ENCODE assay signal across 8 cellular contexts in genomic region chr18:48932462-48932818, GRCh38. TPM values are rescaled to one million over a fixed set of nuclear protein-coding genes. Genes with fewer than 3 reads are reported as not detected.
A peak's percentile ranks its signal among the peaks of the same experiment; 100 is the strongest.
DNase-seq lines count a peak whose midpoint lies in the region; ATAC-seq and TF ChIP-seq lines count a peak whose summit lies in the region.

No MANE protein-coding gene starts in this region.

- H3K4me3 ChIP-seq in SK-N-SH (ENCODE audit: low read depth in 2 of 2, low read length in 1 of 2) = 0 out of 4 replicates have a peak overlapping the region, but pooled peaks of 1 of the 2 experiments have one; percentile 3
- H3K4me3 ChIP-seq in right cardiac atrium (ENCODE audit: low read length) = no peak overlapping the region
- peak overlapping the region in 2 of 4 donors; percentile 4 to 7 for H3K4me3 ChIP-seq in stomach

- peak overlapping the region; percentile 87 for H3K27ac Mint-ChIP-seq in WTC11

- POLR2A ChIA-PET in SK-N-SH (lab: Yijun Ruan, JAX) = interaction anchor here (1.3 kb wide), 1 partner anchor 73 kb away, joined by 7 read pairs; no protein-coding TSS in a partner anchor
- POLR2A ChIA-PET in WTC11 (lab: Charles Lee) = interaction anchor here (0.6 to 1.0 kb wide), 2 partner anchors 17 to 500 kb away, joined by 3 read pairs; no protein-coding TSS in a partner anchor

- peaks cover 96% of the 10 kb centered on the region for H4K20me1 ChIP-seq in SK-N-SH (ENCODE audit: insufficient read depth)

- no peak for TF ChIP-seq POLR2A in stomach (IDR thresholded peaks at IDR 0.05)

- DNase-seq in SK-N-SH (no peak), WTC11 (ENCODE audit: low spot score) (no peak), right cardiac atrium (peak in 1 of 3 donors; percentile 68), stomach (no peak), AML-193 (lab: John Stamatoyannopoulos, UW) (no peak), NCI-H226 (no peak), AG20443 (ENCODE audit: low spot score) (no peak)

- H2AFZ ChIP-seq in SK-N-SH (ENCODE audit: low read depth) = no peak overlapping the region

- CTCF ChIA-PET in SK-N-SH (lab: Yijun Ruan, JAX) (interaction anchor here (0.9 to 2.5 kb wide), 7 partner anchors 9 to 578 kb away, joined by 3 to 8 read pairs (median 3); partner anchors contain the start of gene SMAD7), WTC11 (lab: Charles Lee) (interaction anchor here (1.1 to 1.2 kb wide), 3 partner anchors 13 to 306 kb away, joined by 3 to 5 read pairs (median 4); no protein-coding TSS in a partner anchor)

- H3K4me1 ChIP-seq in SK-N-SH (ENCODE audit: control insufficient read depth in 1 of 2, insufficient read depth in 2 of 2, low read depth in 1 of 2, low read length in 1 of 2) (peaks cover 85 to 90% of the 10 kb centered on the region in 2 experiments), right cardiac atrium (ENCODE audit: control insufficient read depth, insufficient read depth, low read length) (peaks cover 73% of the 10 kb centered on the region), stomach (peaks cover 97 to 100% (median 98%) of the 10 kb centered on the region in 4 donors)

- H3K4me2 ChIP-seq in SK-N-SH = peak overlapping the region; percentile 84

- no peaks in the 10 kb centered on the region for H3K9me2 ChIP-seq in SK-N-SH

- no peak for ATAC-seq in SK-N-SH treated with all-trans-retinoic acid at 6 μM for 48 hours
- ATAC-seq in WTC11 = no peak
- no peak for ATAC-seq in right cardiac atrium

- H3K27ac ChIP-seq in SK-N-SH (ENCODE audit: low read depth in 2 of 2, low read length in 1 of 2) = peak overlapping the region; percentile 91 to 93
- H3K27ac ChIP-seq in right cardiac atrium (ENCODE audit: low read length) = peak overlapping the region; percentile 92
- peak overlapping the region; percentile 43 to 100 (median 97) for H3K27ac ChIP-seq in stomach

- H3K27me3 Mint-ChIP-seq in WTC11 (ENCODE audit: low read depth) = no peaks in the 10 kb centered on the region

- TF ChIP-seq CTCF in SK-N-SH (IDR thresholded peaks at IDR 0.05) = no peak
- no peak for TF ChIP-seq CTCF in WTC11 (IDR thresholded peaks at IDR 0.05)
- no peak for TF ChIP-seq CTCF in stomach (IDR thresholded peaks at IDR 0.05)

- H3K4me1 Mint-ChIP-seq in WTC11 = peaks cover 96% of the 10 kb centered on the region

- WGBS in SK-N-SH (ENCODE audit: low lambda C conversion rate) = 10% methylated on average over 7 of the region's 7 CpGs
- 12% methylated on average over 7 of the region's 7 CpGs for WGBS in right cardiac atrium
- WGBS in stomach, 5 donors = 29 to 42% (median 37%) methylated on average over 7 of the region's 7 CpGs

- peak overlapping the region; percentile 37; the same call in 1 of the 2 replicates for H3K9ac ChIP-seq in SK-N-SH

- H3K36me3 ChIP-seq in SK-N-SH (replicated peaks in 1 of 2; ENCODE audit: control insufficient read depth in 1 of 2, insufficient read depth in 2 of 2, low read length in 1 of 2) = peaks cover 5 to 25% of the 10 kb centered on the region in 2 experiments
- peaks cover 0 to 12% (median 0%) of the 10 kb centered on the region in 4 donors for H3K36me3 ChIP-seq in stomach

- H3K9me3 ChIP-seq in SK-N-SH (no peaks in the 10 kb centered on the region), right cardiac atrium (ENCODE audit: control insufficient read depth, low read length) (no peaks in the 10 kb centered on the region), stomach (no peaks in the 10 kb centered on the region)

- TF ChIP-seq RAD21 in SK-N-SH (IDR thresholded peaks at IDR 0.05; ENCODE audit: low read length) = no peak

- H3K4me3 Mint-ChIP-seq in WTC11 = peak overlapping the region; percentile 29

- peaks cover 10% of the 10 kb centered on the region; the same call in 1 of the 2 replicates for H3K36me3 Mint-ChIP-seq in WTC11

- H3F3A ChIP-seq in SK-N-SH (replicated peaks; ENCODE audit: insufficient read depth) = peaks cover 76% of the 10 kb centered on the region

- H3K9me3 Mint-ChIP-seq in WTC11 = no peaks in the 10 kb centered on the region

- H3K27me3 ChIP-seq in SK-N-SH (ENCODE audit: insufficient read depth) (no peaks in the 10 kb centered on the region), right cardiac atrium (ENCODE audit: control insufficient read depth, insufficient read depth) (no peaks in the 10 kb centered on the region), stomach (no peaks in the 10 kb centered on the region)

- intact Hi-C loops in right cardiac atrium (cut with DNase I) = loop anchor here in 2 of 4 donors (10.0 kb wide), 2 partner anchors 108 to 248 kb away; no protein-coding TSS in a partner anchor
- intact Hi-C loops in stomach (cut with DNase I; ENCODE audit: low total_unique reads) = no loop called here

- no peak for TF ChIP-seq EP300 in SK-N-SH (IDR thresholded peaks at IDR 0.05; ENCODE audit: borderline replicate concordance in 1 of 2, low read depth in 1 of 2, low read length in 1 of 2)
- TF ChIP-seq EP300 in stomach (IDR thresholded peaks at IDR 0.05) = no peak

- peaks cover 100% of the 10 kb centered on the region for H3K79me2 ChIP-seq in SK-N-SH (ENCODE audit: insufficient read depth)

TF ChIP-seq in SK-N-SH, 30 proteins besides CTCF, POLR2A, EP300 and RAD21 (continues in another document):
- TF ChIP-seq NRF1 (IDR thresholded peaks at IDR 0.05; ENCODE audit: low read depth, low read length) (no peak), GATA2 (CRISPR knock-in tag; IDR thresholded peaks at IDR 0.05) (no peak), SIN3A (IDR thresholded peaks at IDR 0.05; ENCODE audit: borderline replicate concordance, low read depth, low read length) (no peak), SMC3 (IDR thresholded peaks at IDR 0.05; ENCODE audit: low read depth, low read length) (no peak)
- TF ChIP-seq, protein P1, sequence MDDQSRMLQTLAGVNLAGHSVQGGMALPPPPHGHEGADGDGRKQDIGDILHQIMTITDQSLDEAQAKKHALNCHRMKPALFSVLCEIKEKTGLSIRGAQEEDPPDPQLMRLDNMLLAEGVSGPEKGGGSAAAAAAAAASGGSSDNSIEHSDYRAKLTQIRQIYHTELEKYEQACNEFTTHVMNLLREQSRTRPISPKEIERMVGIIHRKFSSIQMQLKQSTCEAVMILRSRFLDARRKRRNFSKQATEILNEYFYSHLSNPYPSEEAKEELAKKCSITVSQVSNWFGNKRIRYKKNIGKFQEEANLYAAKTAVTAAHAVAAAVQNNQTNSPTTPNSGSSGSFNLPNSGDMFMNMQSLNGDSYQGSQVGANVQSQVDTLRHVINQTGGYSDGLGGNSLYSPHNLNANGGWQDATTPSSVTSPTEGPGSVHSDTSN (IDR thresholded peaks at IDR 0.05) = no peak
- TF ChIP-seq, protein P2, sequence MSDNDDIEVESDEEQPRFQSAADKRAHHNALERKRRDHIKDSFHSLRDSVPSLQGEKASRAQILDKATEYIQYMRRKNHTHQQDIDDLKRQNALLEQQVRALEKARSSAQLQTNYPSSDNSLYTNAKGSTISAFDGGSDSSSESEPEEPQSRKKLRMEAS (IDR thresholded peaks at IDR 0.05; ENCODE audit: low read depth) = no peak

TF ChIP-seq in SK-N-SH treated with all-trans-retinoic acid at 6 μM for 48 hours, 23 proteins besides CTCF, POLR2A, EP300 and RAD21:
- TF ChIP-seq ZNF565 (CRISPR knock-in tag; conservative IDR thresholded peaks at IDR 0.05; ENCODE audit: low read depth) = no peak
TF ChIP-seq in SK-N-SH treated with all-trans-retinoic acid at 6 μM for 48 hours: peak in this region for 0.

TF ChIP-seq in WTC11, 78 proteins besides CTCF, POLR2A, EP300 and RAD21:
- no peak for TF ChIP-seq ZNF281 (CRISPR knock-in tag; IDR thresholded peaks at IDR 0.05)
- TF ChIP-seq TEAD1 (CRISPR knock-in tag; IDR thresholded peaks at IDR 0.05) = no peak
- TF ChIP-seq RORB (CRISPR knock-in tag; IDR thresholded peaks at IDR 0.05) = no peak
- no peak for TF ChIP-seq JAZF1 (CRISPR knock-in tag; IDR thresholded peaks at IDR 0.05)
- TF ChIP-seq, protein P2 (CRISPR knock-in tag; IDR thresholded peaks at IDR 0.05) = no peak
- TF ChIP-seq NFATC4 (CRISPR knock-in tag; IDR thresholded peaks at IDR 0.05) = no peak
- no peak for TF ChIP-seq ZNF317 (CRISPR knock-in tag; IDR thresholded peaks at IDR 0.05; ENCODE audit: borderline replicate concordance, low read depth)
- TF ChIP-seq ZNF396 (CRISPR knock-in tag; IDR thresholded peaks at IDR 0.05; ENCODE audit: borderline replicate concordance) = no peak
- no peak for TF ChIP-seq USF1 (CRISPR knock-in tag; IDR thresholded peaks at IDR 0.05)

RNA-seq across cellular contexts. Expression of gene SMAD7, which starts 18.3 kb away (rescaled TPM):
- polyA plus RNA-seq in SK-N-SH (2012; rRNA removed) = 19.1 and 20.0 TPM in 2 replicates
- polyA plus RNA-seq in SK-N-SH (2012; cell fraction: cytosol; rRNA removed) = 11.3 and 14.5 TPM in 2 replicates
- 15.2 and 26.8 TPM in 2 replicates for polyA plus RNA-seq in SK-N-SH (2012; cell fraction: nucleus; rRNA removed)
- 26.7 to 44.7 TPM (median 29.5 TPM) in 3 replicates for total RNA-seq in WTC11 (2021)
- total RNA-seq in right cardiac atrium = 10 to 100 TPM; 66.3 to 97.6 (median 94.3) TPM
- 34.8 TPM for polyA plus RNA-seq in right cardiac atrium
- 100 to 1,000 TPM in 1 of 5 donors, 10 to 100 TPM in 3, 1 to 10 TPM in 1; 7.0 to 123 (median 29.3) TPM for total RNA-seq in stomach
- polyA plus RNA-seq in stomach = 10 to 100 TPM in 1 of 3 donors, 1 to 10 TPM in 2; 4.5 to 10.1 (median 9.9) TPM
